In the genomic region with DNA sequence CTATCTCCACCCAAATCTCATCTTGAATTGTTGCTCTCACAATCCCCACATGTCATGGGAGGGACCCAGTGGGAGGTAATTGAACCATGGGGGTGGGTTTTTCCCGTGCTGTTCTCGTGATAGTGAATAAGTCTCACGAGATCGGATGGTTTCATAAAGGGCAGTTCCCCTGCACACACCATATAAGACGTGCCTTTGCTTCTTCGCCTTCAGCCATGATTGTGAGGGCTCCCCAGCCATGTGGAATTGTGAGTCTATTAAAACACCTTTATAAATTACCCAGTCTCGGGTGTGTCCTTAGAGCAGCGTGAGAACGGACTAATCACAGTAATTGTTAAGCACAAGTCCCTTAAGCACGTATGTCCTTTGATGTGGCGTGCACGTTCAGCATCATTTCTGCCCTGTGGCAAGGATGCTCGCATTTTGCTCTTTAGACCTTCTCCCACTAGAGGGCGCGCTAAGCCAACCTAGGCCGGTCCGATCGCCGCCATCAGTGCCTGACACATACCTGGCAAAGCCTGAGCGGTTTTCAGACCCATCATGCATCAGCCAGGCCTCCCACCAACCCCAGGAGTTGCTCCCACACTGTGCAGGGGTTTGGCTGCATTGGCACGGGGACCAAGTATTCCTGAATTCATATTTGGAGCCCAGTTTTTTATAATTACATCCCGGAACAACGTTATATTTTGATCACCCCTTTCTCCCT, we compare ENCODE assay signal across 7 cellular contexts.
A peak's percentile ranks its signal among the peaks of the same experiment; 100 is the strongest.
DNase-seq lines count a peak whose midpoint lies in the region; ATAC-seq and TF ChIP-seq lines count a peak whose summit lies in the region.
"Not testable (repeated sequence)": the region's sequence is repeated elsewhere in the genome, so short reads cannot be mapped to it uniquely, and the experiment has no call there.

No MANE protein-coding gene starts in this region.

- H3K4me1 ChIP-seq in RWPE2 (ENCODE audit: insufficient read depth, poor library complexity, severe bottlenecking): not testable (repeated sequence)

- intact Hi-C loops in lower leg skin (cut with DNase I; ENCODE audit: low total_unique reads): not testable (repeated sequence)

- H3K27ac ChIP-seq in RWPE2 (ENCODE audit: poor library complexity, severe bottlenecking): not testable (repeated sequence)

- DNase-seq in RWPE2 (ENCODE audit: low spot score): not testable (repeated sequence)
- peak; percentile 59 for DNase-seq in activated T-cell treated with anti-CD3 and anti-CD28 coated beads, Interleukin-2, amount 50 U/mL, for 1 hour
- DNase-seq in effector CD4-positive, alpha-beta T cell: peak; percentile 65
- peak; percentile 66 to 86 for DNase-seq in lower leg skin (ENCODE audit: low spot score in 2 of 2)
- DNase-seq in stimulated activated CD4-positive, alpha-beta T cell treated with anti-CD3 and anti-CD28 coated beads, Interleukin-2, amount 100 ng/mL, for 24 hours: peak; percentile 77 to 80

- TF ChIP-seq CTCF in RWPE2 (IDR thresholded peaks at IDR 0.05; ENCODE audit: poor library complexity, severe bottlenecking): peak; percentile 25
- TF ChIP-seq CTCF in lower leg skin (IDR thresholded peaks at IDR 0.05): not testable (repeated sequence)

- not testable (repeated sequence) for H3K9me3 ChIP-seq in RWPE2 (ENCODE audit: severe bottlenecking)

- H3K36me3 ChIP-seq in RWPE2 (ENCODE audit: low read depth): not testable (repeated sequence)

- not testable (repeated sequence) for H3K4me3 ChIP-seq in RWPE2 (ENCODE audit: severe bottlenecking); lower leg skin (ENCODE audit: low read depth, poor library complexity, severe bottlenecking)

- 52 to 63% methylated on average over 3 to 4 of the region's 23 CpGs for WGBS in lower leg skin, 2 donors

- not testable (repeated sequence) for TF ChIP-seq POLR2A in lower leg skin (IDR thresholded peaks at IDR 0.05)

- peak; percentile 92 for ATAC-seq in GM18867 (IDR thresholded peaks at IDR 0.05; ENCODE audit: unreplicated experiment)
- ATAC-seq in HG02884 (IDR thresholded peaks at IDR 0.05; ENCODE audit: unreplicated experiment): peak; percentile 98
- peak; percentile 83 for ATAC-seq in RWPE2 (ENCODE audit: low read depth)

- not testable (repeated sequence) for H3K27me3 ChIP-seq in RWPE2 (ENCODE audit: insufficient read depth, poor library complexity, severe bottlenecking)
